Comparison of ENCODE assay signal across 1 cellular context in the genomic region with DNA sequence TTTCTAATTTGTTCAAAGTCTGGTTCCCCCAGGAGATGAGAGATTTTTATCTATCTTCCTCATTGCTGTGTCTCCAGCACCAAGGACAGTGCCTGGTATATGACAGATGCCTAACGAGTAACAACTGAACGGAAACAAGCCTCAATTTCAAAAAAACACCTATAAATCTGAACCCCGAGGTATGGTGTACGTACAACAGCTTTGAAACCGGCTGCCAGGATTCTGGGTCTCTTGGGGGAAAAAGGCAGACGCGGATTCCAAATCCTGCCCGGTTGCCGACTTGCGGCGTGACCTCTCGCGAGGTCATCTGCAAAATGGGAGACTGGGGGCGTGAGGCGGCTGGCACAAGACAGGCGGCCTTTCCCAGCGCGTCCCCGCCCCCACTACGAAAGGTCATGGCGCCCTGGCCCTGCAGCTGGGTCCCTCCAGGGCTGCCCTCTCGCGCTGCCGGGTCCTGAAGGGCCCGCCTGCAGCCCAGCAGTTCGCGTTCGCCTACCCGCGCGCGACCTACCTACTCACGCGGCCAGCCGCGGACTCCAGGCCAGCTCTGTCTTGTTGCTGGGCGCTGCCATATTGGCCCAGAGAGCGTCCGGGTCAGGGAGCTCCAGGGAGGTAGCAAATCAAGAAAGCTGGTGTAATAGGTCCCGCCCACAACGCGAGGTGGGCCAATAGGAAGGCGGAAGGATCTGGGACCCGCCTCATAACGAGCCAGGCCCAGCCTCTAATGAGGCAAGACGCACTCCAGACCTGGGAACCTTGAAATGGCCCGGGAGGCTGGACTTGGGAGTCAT.
TF ChIP-seq lines count a peak whose summit lies in the region.

A gene with protein sequence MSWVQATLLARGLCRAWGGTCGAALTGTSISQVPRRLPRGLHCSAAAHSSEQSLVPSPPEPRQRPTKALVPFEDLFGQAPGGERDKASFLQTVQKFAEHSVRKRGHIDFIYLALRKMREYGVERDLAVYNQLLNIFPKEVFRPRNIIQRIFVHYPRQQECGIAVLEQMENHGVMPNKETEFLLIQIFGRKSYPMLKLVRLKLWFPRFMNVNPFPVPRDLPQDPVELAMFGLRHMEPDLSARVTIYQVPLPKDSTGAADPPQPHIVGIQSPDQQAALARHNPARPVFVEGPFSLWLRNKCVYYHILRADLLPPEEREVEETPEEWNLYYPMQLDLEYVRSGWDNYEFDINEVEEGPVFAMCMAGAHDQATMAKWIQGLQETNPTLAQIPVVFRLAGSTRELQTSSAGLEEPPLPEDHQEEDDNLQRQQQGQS (minus strand): TSS at position 584 of the 791 bp plus-strand sequence. CDS start 9,964 bp downstream, outside the sequence.

TF ChIP-seq in HepG2, 621 proteins besides CTCF, POLR2A, EP300 and RAD21 (continued from another document and continues in another):
- TF ChIP-seq ATM (IDR thresholded peaks at IDR 0.05; ENCODE audit: borderline replicate concordance) (no peak), GLI4 (CRISPR knock-in tag; IDR thresholded peaks at IDR 0.05; ENCODE audit: borderline replicate concordance) (no peak), PRMT3 (CRISPR knock-in tag; IDR thresholded peaks at IDR 0.05; ENCODE audit: borderline replicate concordance, low read depth) (no peak), ZNF329 (CRISPR knock-in tag; IDR thresholded peaks at IDR 0.05; ENCODE audit: low read depth) (peak; percentile 46; the same call in 1 of the 2 replicates), KAT8 (CRISPR knock-in tag; IDR thresholded peaks at IDR 0.05) (peak; percentile 99), SP140L (CRISPR knock-in tag; IDR thresholded peaks at IDR 0.05; ENCODE audit: borderline replicate concordance) (no peak), AGO1 (IDR thresholded peaks at IDR 0.05; ENCODE audit: low read depth, low read length, poor library complexity, severe bottlenecking) (peak; percentile 38), ZNF333 (CRISPR knock-in tag; IDR thresholded peaks at IDR 0.05; ENCODE audit: borderline replicate concordance) (no peak), SMARCE1 (IDR thresholded peaks at IDR 0.05; ENCODE audit: borderline replicate concordance) (no peak), SP2 (CRISPR knock-in tag; IDR thresholded peaks at IDR 0.05) (peak; percentile 92), ZNF841 (CRISPR knock-in tag; IDR thresholded peaks at IDR 0.05; ENCODE audit: borderline replicate concordance) (no peak), SATB2 (CRISPR knock-in tag; IDR thresholded peaks at IDR 0.05) (0 out of 2 replicates have a peak, but pooled peaks have one; percentile 69), ATF1 (CRISPR knock-in tag; IDR thresholded peaks at IDR 0.05) (no peak; the same call in 1 of the 2 replicates), FIP1L1 (IDR thresholded peaks at IDR 0.05; ENCODE audit: borderline replicate concordance, insufficient read depth, low read depth, low read length) (no peak), IKZF1 (IDR thresholded peaks at IDR 0.05) (no peak), RARG (CRISPR knock-in tag; IDR thresholded peaks at IDR 0.05; ENCODE audit: low read depth) (no peak), HOXA7 (CRISPR knock-in tag; IDR thresholded peaks at IDR 0.05) (no peak), ZNF441 (CRISPR knock-in tag; IDR thresholded peaks at IDR 0.05; ENCODE audit: borderline replicate concordance) (peak; percentile 49), RBFOX2 (IDR thresholded peaks at IDR 0.05; ENCODE audit: low read depth, low read length) (peak; percentile 95), TAF15 (IDR thresholded peaks at IDR 0.05; ENCODE audit: low read depth, low read length, poor library complexity, severe bottlenecking) (no peak), TCF7 (IDR thresholded peaks at IDR 0.05; ENCODE audit: low read depth) (no peak), HDAC1 (CRISPR knock-in tag; IDR thresholded peaks at IDR 0.05) (peak; percentile 92), ZNF234 (CRISPR knock-in tag; conservative IDR thresholded peaks at IDR 0.05) (no peak), HNRNPLL (IDR thresholded peaks at IDR 0.05; ENCODE audit: low read depth, low read length, poor library complexity, severe bottlenecking) (peak; percentile 44), ZSCAN29 (CRISPR knock-in tag; conservative IDR thresholded peaks at IDR 0.05) (no peak), MYNN (CRISPR knock-in tag; IDR thresholded peaks at IDR 0.05; ENCODE audit: low read depth) (peak; percentile 63), CBFB (CRISPR knock-in tag; IDR thresholded peaks at IDR 0.05) (peak; percentile 44; the same call in 1 of the 2 replicates), JUN (CRISPR knock-in tag; IDR thresholded peaks at IDR 0.05) (no peak; the same call in 1 of the 2 replicates), NR2F1 (CRISPR knock-in tag; IDR thresholded peaks at IDR 0.05) (peak; percentile 37 to 86; a peak in 2 of 4 replicates), ZBTB21 (CRISPR knock-in tag; IDR thresholded peaks at IDR 0.05) (no peak; the same call in 1 of the 2 replicates), ZNF260 (CRISPR knock-in tag; IDR thresholded peaks at IDR 0.05; ENCODE audit: borderline replicate concordance, low read depth) (no peak), GPN1 (CRISPR knock-in tag; IDR thresholded peaks at IDR 0.05; ENCODE audit: borderline replicate concordance) (no peak), RFXANK (CRISPR knock-in tag; IDR thresholded peaks at IDR 0.05) (no peak; the same call in 1 of the 2 replicates), ZNF549 (CRISPR knock-in tag; IDR thresholded peaks at IDR 0.05) (0 out of 2 replicates have a peak, but pooled peaks have one; percentile 37), HNRNPL (IDR thresholded peaks at IDR 0.05; ENCODE audit: low read depth, low read length) (0 out of 2 replicates have a peak, but pooled peaks have one; percentile 34), CCDC6 (CRISPR knock-in tag; IDR thresholded peaks at IDR 0.05) (no peak), ZFP62 (CRISPR knock-in tag; IDR thresholded peaks at IDR 0.05) (no peak), MTF1 (CRISPR knock-in tag; IDR thresholded peaks at IDR 0.05) (no peak), ZNF350 (CRISPR knock-in tag; IDR thresholded peaks at IDR 0.05; ENCODE audit: borderline replicate concordance, low read depth) (peak; percentile 71; the same call in 1 of the 2 replicates), ZNF850 (CRISPR knock-in tag; conservative IDR thresholded peaks at IDR 0.05) (no peak), PITX1 (CRISPR knock-in tag; IDR thresholded peaks at IDR 0.05) (peak; percentile 53; the same call in 1 of the 2 replicates), MTA1 (CRISPR knock-in tag; IDR thresholded peaks at IDR 0.05; ENCODE audit: borderline replicate concordance) (peak; percentile 72; the same call in 1 of the 2 replicates), ZNF382 (CRISPR knock-in tag; IDR thresholded peaks at IDR 0.05; ENCODE audit: borderline replicate concordance) (no peak), ZNF883 (CRISPR knock-in tag; IDR thresholded peaks at IDR 0.05; ENCODE audit: not compliant biosample characterization) (no peak), YEATS2 (CRISPR knock-in tag; IDR thresholded peaks at IDR 0.05; ENCODE audit: borderline replicate concordance) (peak; percentile 84; the same call in 1 of the 2 replicates), CEBPB (IDR thresholded peaks at IDR 0.05; ENCODE audit: borderline replicate concordance, low read depth, low read length) (peak; percentile 78), DNMT1 (CRISPR knock-in tag; IDR thresholded peaks at IDR 0.05) (no peak), ZNF24 (IDR thresholded peaks at IDR 0.05) (no peak), ZNF782 (CRISPR knock-in tag; IDR thresholded peaks at IDR 0.05; ENCODE audit: borderline replicate concordance) (peak; percentile 49; the same call in 1 of the 2 replicates), HMG20A (CRISPR knock-in tag; IDR thresholded peaks at IDR 0.05; ENCODE audit: borderline replicate concordance) (no peak), ZNF552 (CRISPR knock-in tag; IDR thresholded peaks at IDR 0.05; ENCODE audit: borderline replicate concordance) (no peak), NFYB (CRISPR knock-in tag; IDR thresholded peaks at IDR 0.05) (peak; percentile 90), ZNF224 (CRISPR knock-in tag; IDR thresholded peaks at IDR 0.05) (peak; percentile 79), ARNT (IDR thresholded peaks at IDR 0.05) (no peak), ZNF703 (CRISPR knock-in tag; IDR thresholded peaks at IDR 0.05; ENCODE audit: borderline replicate concordance) (no peak), SETDB1 (CRISPR knock-in tag; IDR thresholded peaks at IDR 0.05; ENCODE audit: borderline replicate concordance) (no peak), RBM22 (optimal IDR thresholded peaks at IDR 0.05; ENCODE audit: low read length) (no peak), ONECUT2 (CRISPR knock-in tag; IDR thresholded peaks at IDR 0.05) (no peak), NCOR1 (IDR thresholded peaks at IDR 0.05; ENCODE audit: borderline replicate concordance, low read length) (peak; percentile 45; the same call in 1 of the 2 replicates)
- TF ChIP-seq, protein P1, sequence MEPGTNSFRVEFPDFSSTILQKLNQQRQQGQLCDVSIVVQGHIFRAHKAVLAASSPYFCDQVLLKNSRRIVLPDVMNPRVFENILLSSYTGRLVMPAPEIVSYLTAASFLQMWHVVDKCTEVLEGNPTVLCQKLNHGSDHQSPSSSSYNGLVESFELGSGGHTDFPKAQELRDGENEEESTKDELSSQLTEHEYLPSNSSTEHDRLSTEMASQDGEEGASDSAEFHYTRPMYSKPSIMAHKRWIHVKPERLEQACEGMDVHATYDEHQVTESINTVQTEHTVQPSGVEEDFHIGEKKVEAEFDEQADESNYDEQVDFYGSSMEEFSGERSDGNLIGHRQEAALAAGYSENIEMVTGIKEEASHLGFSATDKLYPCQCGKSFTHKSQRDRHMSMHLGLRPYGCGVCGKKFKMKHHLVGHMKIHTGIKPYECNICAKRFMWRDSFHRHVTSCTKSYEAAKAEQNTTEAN (CRISPR knock-in tag; conservative IDR thresholded peaks at IDR 0.05), result no peak
- TF ChIP-seq, protein P2, sequence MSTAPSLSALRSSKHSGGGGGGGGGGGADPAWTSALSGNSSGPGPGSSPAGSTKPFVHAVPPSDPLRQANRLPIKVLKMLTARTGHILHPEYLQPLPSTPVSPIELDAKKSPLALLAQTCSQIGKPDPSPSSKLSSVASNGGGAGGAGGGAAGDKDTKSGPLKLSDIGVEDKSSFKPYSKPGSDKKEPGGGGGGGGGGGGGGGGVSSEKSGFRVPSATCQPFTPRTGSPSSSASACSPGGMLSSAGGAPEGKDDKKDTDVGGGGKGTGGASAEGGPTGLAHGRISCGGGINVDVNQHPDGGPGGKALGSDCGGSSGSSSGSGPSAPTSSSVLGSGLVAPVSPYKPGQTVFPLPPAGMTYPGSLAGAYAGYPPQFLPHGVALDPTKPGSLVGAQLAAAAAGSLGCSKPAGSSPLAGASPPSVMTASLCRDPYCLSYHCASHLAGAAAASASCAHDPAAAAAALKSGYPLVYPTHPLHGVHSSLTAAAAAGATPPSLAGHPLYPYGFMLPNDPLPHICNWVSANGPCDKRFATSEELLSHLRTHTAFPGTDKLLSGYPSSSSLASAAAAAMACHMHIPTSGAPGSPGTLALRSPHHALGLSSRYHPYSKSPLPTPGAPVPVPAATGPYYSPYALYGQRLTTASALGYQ (CRISPR knock-in tag; IDR thresholded peaks at IDR 0.05), result peak; percentile 51; the same call in 1 of the 2 replicates
- TF ChIP-seq, protein P3, sequence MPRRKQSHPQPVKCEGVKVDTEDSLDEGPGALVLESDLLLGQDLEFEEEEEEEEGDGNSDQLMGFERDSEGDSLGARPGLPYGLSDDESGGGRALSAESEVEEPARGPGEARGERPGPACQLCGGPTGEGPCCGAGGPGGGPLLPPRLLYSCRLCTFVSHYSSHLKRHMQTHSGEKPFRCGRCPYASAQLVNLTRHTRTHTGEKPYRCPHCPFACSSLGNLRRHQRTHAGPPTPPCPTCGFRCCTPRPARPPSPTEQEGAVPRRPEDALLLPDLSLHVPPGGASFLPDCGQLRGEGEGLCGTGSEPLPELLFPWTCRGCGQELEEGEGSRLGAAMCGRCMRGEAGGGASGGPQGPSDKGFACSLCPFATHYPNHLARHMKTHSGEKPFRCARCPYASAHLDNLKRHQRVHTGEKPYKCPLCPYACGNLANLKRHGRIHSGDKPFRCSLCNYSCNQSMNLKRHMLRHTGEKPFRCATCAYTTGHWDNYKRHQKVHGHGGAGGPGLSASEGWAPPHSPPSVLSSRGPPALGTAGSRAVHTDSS (CRISPR knock-in tag; conservative IDR thresholded peaks at IDR 0.05), result 0 out of 2 replicates have a peak, but pooled peaks have one; percentile 42
- TF ChIP-seq, protein P4, sequence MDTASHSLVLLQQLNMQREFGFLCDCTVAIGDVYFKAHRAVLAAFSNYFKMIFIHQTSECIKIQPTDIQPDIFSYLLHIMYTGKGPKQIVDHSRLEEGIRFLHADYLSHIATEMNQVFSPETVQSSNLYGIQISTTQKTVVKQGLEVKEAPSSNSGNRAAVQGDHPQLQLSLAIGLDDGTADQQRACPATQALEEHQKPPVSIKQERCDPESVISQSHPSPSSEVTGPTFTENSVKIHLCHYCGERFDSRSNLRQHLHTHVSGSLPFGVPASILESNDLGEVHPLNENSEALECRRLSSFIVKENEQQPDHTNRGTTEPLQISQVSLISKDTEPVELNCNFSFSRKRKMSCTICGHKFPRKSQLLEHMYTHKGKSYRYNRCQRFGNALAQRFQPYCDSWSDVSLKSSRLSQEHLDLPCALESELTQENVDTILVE (CRISPR knock-in tag; IDR thresholded peaks at IDR 0.05), result peak; percentile 58; the same call in 1 of the 2 replicates
- TF ChIP-seq, protein P5, sequence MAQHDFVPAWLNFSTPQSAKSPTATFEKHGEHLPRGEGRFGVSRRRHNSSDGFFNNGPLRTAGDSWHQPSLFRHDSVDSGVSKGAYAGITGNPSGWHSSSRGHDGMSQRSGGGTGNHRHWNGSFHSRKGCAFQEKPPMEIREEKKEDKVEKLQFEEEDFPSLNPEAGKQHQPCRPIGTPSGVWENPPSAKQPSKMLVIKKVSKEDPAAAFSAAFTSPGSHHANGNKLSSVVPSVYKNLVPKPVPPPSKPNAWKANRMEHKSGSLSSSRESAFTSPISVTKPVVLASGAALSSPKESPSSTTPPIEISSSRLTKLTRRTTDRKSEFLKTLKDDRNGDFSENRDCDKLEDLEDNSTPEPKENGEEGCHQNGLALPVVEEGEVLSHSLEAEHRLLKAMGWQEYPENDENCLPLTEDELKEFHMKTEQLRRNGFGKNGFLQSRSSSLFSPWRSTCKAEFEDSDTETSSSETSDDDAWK (CRISPR knock-in tag; IDR thresholded peaks at IDR 0.05), result no peak
- TF ChIP-seq, protein P6, sequence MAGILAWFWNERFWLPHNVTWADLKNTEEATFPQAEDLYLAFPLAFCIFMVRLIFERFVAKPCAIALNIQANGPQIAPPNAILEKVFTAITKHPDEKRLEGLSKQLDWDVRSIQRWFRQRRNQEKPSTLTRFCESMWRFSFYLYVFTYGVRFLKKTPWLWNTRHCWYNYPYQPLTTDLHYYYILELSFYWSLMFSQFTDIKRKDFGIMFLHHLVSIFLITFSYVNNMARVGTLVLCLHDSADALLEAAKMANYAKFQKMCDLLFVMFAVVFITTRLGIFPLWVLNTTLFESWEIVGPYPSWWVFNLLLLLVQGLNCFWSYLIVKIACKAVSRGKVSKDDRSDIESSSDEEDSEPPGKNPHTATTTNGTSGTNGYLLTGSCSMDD (CRISPR knock-in tag; IDR thresholded peaks at IDR 0.05), result no peak
- TF ChIP-seq, protein P7, sequence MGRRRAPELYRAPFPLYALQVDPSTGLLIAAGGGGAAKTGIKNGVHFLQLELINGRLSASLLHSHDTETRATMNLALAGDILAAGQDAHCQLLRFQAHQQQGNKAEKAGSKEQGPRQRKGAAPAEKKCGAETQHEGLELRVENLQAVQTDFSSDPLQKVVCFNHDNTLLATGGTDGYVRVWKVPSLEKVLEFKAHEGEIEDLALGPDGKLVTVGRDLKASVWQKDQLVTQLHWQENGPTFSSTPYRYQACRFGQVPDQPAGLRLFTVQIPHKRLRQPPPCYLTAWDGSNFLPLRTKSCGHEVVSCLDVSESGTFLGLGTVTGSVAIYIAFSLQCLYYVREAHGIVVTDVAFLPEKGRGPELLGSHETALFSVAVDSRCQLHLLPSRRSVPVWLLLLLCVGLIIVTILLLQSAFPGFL (CRISPR knock-in tag; IDR thresholded peaks at IDR 0.05), result peak; percentile 69; the same call in 1 of the 2 replicates
